15 cellular contexts compared by ENCODE assay signal in the genomic region with DNA sequence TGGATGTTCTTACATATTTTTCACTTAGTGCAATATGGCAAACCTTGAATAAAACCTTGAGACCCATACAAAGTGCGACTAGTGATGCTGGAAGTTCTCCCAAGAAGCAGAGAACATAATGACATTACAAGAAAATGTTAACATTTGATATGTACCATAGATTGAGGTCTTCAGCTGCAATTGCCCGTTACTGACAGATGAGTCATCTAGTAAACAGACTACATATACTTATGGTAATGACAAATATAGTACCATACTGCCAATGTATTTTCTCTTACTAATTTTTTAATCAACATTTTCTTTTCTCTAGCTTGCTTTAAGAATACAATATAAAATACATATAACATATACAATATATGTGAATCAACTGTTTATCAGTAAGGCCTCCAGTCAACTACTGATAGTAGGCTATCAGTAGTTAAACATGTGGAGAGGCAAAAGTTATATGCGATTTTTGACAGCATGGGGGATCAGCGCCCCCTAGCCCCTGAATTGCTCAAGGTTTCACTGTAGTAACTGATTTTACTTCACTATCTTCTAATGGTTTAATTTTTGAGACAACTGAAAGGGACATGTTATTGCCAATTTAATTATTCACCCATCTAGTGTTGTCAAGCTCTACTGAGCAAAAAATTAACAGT.
DNase-seq lines count a peak whose midpoint lies in the region; ATAC-seq and TF ChIP-seq lines count a peak whose summit lies in the region.
"Had no signal": no experiment of that assay in that cellular context is flagged by ENCODE, and none has a peak within 500 bp of the region (broad histone marks: within the 10 kb centered on the region; RNA-seq: fewer than 3 reads in every experiment).

No MANE protein-coding gene starts in this region.

- no peaks in the 10 kb centered on the region for H3K9me3 ChIP-seq in testis
- H3K9me3 ChIP-seq: esophagus squamous epithelium had no signal

- 52 to 64% methylated on average over 4 of the region's 4 CpGs for WGBS in testis, 2 donors

- ATAC-seq in left ventricle myocardium superior: no peak
- ATAC-seq: naive thymus-derived CD8-positive, alpha-beta T cell had no signal

- peak; percentile 8 for DNase-seq in CMK (ENCODE audit: low read depth)
- DNase-seq in H4 (ENCODE audit: low spot score): peak; percentile 10
- DNase-seq in RKO (ENCODE audit: low spot score): peak; percentile 39
- DNase-seq in erythroblast (lab: John Stamatoyannopoulos, UW): peak; percentile 3 to 12
- DNase-seq in testis: no peak
- DNase-seq in putamen (ENCODE audit: low spot score): no peak
- no peak for DNase-seq in kidney tubule cell (ENCODE audit: low spot score)
- DNase-seq in left ventricle myocardium superior: no peak
- DNase-seq: activated T-cell treated with anti-CD3 and anti-CD28 coated beads for 4 hours; CD4-positive, CD25-positive, alpha-beta regulatory T cell; esophagus squamous epithelium; naive thymus-derived CD8-positive, alpha-beta T cell; NCI-H1417; small intestine had no signal

- H3K4me1 ChIP-seq in testis: no peaks in the 10 kb centered on the region
- H3K4me1 ChIP-seq: esophagus squamous epithelium had no signal

- TF ChIP-seq CTCF in testis (IDR thresholded peaks at IDR 0.05): peak in 1 of 3 experiments; percentile 34

- intact Hi-C loops in testis (cut with DNase I; ENCODE audit: low total_unique reads) (no loop called here), left ventricle myocardium superior (cut with micrococcal nuclease) (no loop called here)

- no peak overlapping the region for H3K4me3 ChIP-seq in testis
- H3K4me3 ChIP-seq: cardiac muscle cell, esophagus squamous epithelium had no signal

- no peak for TF ChIP-seq POLR2A in erythroblast (IDR thresholded peaks at IDR 0.05; ENCODE audit: low read length)
- TF ChIP-seq POLR2A in testis (IDR thresholded peaks at IDR 0.05): no peak

- H3K36me3 ChIP-seq in testis (ENCODE audit: low read depth, missing control alignments): no peaks in the 10 kb centered on the region
- H3K36me3 ChIP-seq: cardiac muscle cell, esophagus squamous epithelium had no signal

- H3K27me3 ChIP-seq in testis: no peaks in the 10 kb centered on the region
- H3K27me3 ChIP-seq: cardiac muscle cell, esophagus squamous epithelium had no signal

- no peak overlapping the region for H3K27ac ChIP-seq in testis
- H3K27ac ChIP-seq: cardiac muscle cell, esophagus squamous epithelium had no signal

Comparison
In these comparisons a context has a peak if more than half of its experiments do, and no peak if none do; other contexts are left out.
1. DNase-seq: peak in CMK (single experiment), H4 (single experiment), RKO (single experiment) and erythroblast (2 of 2); none in testis (single experiment), putamen (single experiment), kidney tubule cell (single experiment) and left ventricle myocardium superior (single experiment).